18 cellular contexts compared by ENCODE assay signal in the genomic region with DNA sequence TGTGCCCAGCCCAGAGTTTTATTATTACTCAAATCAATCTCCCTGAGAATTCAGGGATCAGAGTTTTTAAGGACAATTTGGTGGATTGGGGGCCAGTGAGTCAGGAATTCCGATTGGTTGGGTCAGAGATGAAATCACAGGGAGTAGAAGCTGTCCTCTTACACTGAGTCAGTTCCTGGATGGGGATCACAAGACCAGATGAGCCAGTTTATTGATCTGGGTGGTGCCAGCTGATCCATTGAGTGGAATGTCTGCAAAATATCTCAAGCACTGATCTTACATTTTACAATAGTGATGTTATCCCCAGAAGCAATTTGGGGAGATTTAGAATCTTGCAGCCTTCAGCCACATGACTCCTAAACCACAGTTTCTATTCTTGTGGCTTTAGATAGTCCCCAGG.
A peak's percentile ranks its signal among the peaks of the same experiment; 100 is the strongest.
DNase-seq lines count a peak whose midpoint lies in the region; ATAC-seq, FAIRE-seq and TF ChIP-seq lines count a peak whose summit lies in the region.
"Had no signal": no experiment of that assay in that cellular context is flagged by ENCODE, and none has a peak within 500 bp of the region (broad histone marks: within the 10 kb centered on the region; RNA-seq: fewer than 3 reads in every experiment).

No MANE protein-coding gene starts in this region.

- WGBS in GM23248 (ENCODE audit: low coverage in 1 of 2, low lambda C conversion rate in 2 of 2, missing lambda C conversion rate in 2 of 2), 2 experiments: 0 to 10% methylated on average over 1 of the region's 1 CpG
- 81% methylated on average over 1 of the region's 1 CpG; no CpG with 5 or more reads in 1 of the 2 experiments for WGBS in endodermal cell (ENCODE audit: insufficient coverage in 1 of 2, insufficient read length in 1 of 2), 2 experiments

- H3F3A ChIP-seq in GM23248 (ENCODE audit: insufficient read depth): no peaks in the 10 kb centered on the region

- no peaks in the 10 kb centered on the region for H3K79me2 ChIP-seq in GM23248 (ENCODE audit: insufficient read depth)
- no peaks in the 10 kb centered on the region for H3K79me2 ChIP-seq in KMS-11 (ENCODE audit: insufficient read depth, low read depth)

- ATAC-seq in left lobe of liver (no peak), HG03442 (IDR thresholded peaks at IDR 0.05; ENCODE audit: unreplicated experiment) (no peak)
- ATAC-seq: SK-N-SH treated with all-trans-retinoic acid at 6 μM for 48 hours had no signal

- in situ Hi-C loops in GM23248 (cut with MboI): no loop called here

- H3K27ac Mint-ChIP-seq in endodermal cell: no peak overlapping the region

- TF ChIP-seq CTCF in KMS-11 (conservative IDR thresholded peaks at IDR 0.05; ENCODE audit: low read depth, low read length): no peak
- no peak for TF ChIP-seq CTCF in endodermal cell (conservative IDR thresholded peaks at IDR 0.05)

- no peaks in the 10 kb centered on the region for H3K4me1 Mint-ChIP-seq in endodermal cell

- no peaks in the 10 kb centered on the region for H3K9me3 ChIP-seq in GM23248 (ENCODE audit: low read depth)
- peaks cover 58% of the 10 kb centered on the region for H3K9me3 ChIP-seq in endodermal cell (ENCODE audit: control insufficient read depth, low read length)

- H3K27me3 Mint-ChIP-seq in endodermal cell (ENCODE audit: insufficient read depth): no peaks in the 10 kb centered on the region

- H3K36me3 ChIP-seq in GM23248 (ENCODE audit: low read depth) (no peaks in the 10 kb centered on the region), KMS-11 (ENCODE audit: insufficient read depth) (no peaks in the 10 kb centered on the region), endodermal cell (ENCODE audit: control insufficient read depth, insufficient read depth, low read length) (no peaks in the 10 kb centered on the region)
- H3K36me3 ChIP-seq: HAP-1 had no signal

- H3K4me1 ChIP-seq in GM23248 (ENCODE audit: insufficient read depth): no peaks in the 10 kb centered on the region
- peaks cover 10% of the 10 kb centered on the region for H3K4me1 ChIP-seq in KMS-11 (ENCODE audit: low read depth, poor library complexity, severe bottlenecking)
- H3K4me1 ChIP-seq in endodermal cell (ENCODE audit: control insufficient read depth, insufficient read depth, low read length): no peaks in the 10 kb centered on the region
- H3K4me1 ChIP-seq: HAP-1 had no signal

- no peaks in the 10 kb centered on the region for H3K9me2 ChIP-seq in GM23248 (ENCODE audit: insufficient read depth)

- no peak overlapping the region for H3K9ac ChIP-seq in GM23248
- no peak overlapping the region for H3K9ac ChIP-seq in KMS-11
- no peak overlapping the region for H3K9ac ChIP-seq in endodermal cell (ENCODE audit: extremely low read depth, low read length, poor library complexity, severe bottlenecking)

- H3K27ac ChIP-seq in GM23248: no peak overlapping the region
- H3K27ac ChIP-seq in KMS-11: no peak overlapping the region
- no peak overlapping the region for H3K27ac ChIP-seq in endodermal cell (ENCODE audit: low read depth, low read length)

- peaks cover 66% of the 10 kb centered on the region for H3K9me3 Mint-ChIP-seq in endodermal cell

- H2AFZ ChIP-seq in GM23248 (no peak overlapping the region), KMS-11 (ENCODE audit: low read depth) (no peak overlapping the region)

- peak; percentile 26 for DNase-seq in GM23248
- DNase-seq in endodermal cell: no peak
- peak; percentile 29 for DNase-seq in kidney tubule cell (ENCODE audit: low spot score)
- DNase-seq in GM19239 (ENCODE audit: insufficient read length, low spot score): no peak
- no peak for DNase-seq in left lobe of liver (ENCODE audit: low spot score)
- DNase-seq in NCI-H524 (lab: John Stamatoyannopoulos, UW): no peak
- DNase-seq: ACHN; COR-L47; Karpas-422; NCI-H1417; NCI-H187 treated with DMSO at 0.1 percent for 48 hours; NCI-H69; NK-92 treated with Interleukin-12 subunit alpha and Interleukin-12 subunit beta, amount 100 ng/mL, for 24 hours; SHP77 treated with DMSO at 0.1 percent for 48 hours had no signal

- no peak overlapping the region for H3K4me3 ChIP-seq in GM23248
- no peak overlapping the region for H3K4me3 ChIP-seq in KMS-11 (IDR thresholded peaks at IDR 0.05; ENCODE audit: insufficient read depth, low read depth, low read length)
- H3K4me3 ChIP-seq in endodermal cell (ENCODE audit: low read length): peak overlapping the region; percentile 19
- H3K4me3 ChIP-seq: HAP-1 had no signal

- H3K36me3 Mint-ChIP-seq in endodermal cell (ENCODE audit: low read depth): peaks cover 12% of the 10 kb centered on the region

- H4K20me1 ChIP-seq in GM23248 (ENCODE audit: insufficient read depth): no peaks in the 10 kb centered on the region
- no peaks in the 10 kb centered on the region for H4K20me1 ChIP-seq in KMS-11 (ENCODE audit: insufficient read depth)

- no peak overlapping the region for H3K4me3 Mint-ChIP-seq in endodermal cell

- no peak for FAIRE-seq in GM19239 (lab: Jason Lieb, UNC)

- H3K4me2 ChIP-seq in GM23248 (ENCODE audit: unreplicated experiment) (no peak overlapping the region), KMS-11 (peak overlapping the region; percentile 3; the same call in 1 of the 2 replicates)

- no peaks in the 10 kb centered on the region for H3K27me3 ChIP-seq in GM23248 (replicated peaks; ENCODE audit: insufficient read depth)
- H3K27me3 ChIP-seq in KMS-11 (ENCODE audit: insufficient read depth, low read depth): no peaks in the 10 kb centered on the region
- H3K27me3 ChIP-seq in endodermal cell (ENCODE audit: control insufficient read depth, insufficient read depth, low read length, poor library complexity, severe bottlenecking): no peaks in the 10 kb centered on the region

Comparison
In these comparisons a context has a peak if more than half of its experiments do, and no peak if none do; other contexts are left out.
1. DNase-seq: peak in GM23248 (single experiment) and kidney tubule cell (single experiment); none in endodermal cell (single experiment), GM19239 (single experiment), left lobe of liver (single experiment) and NCI-H524 (0 of 2).